12 cellular contexts compared by ENCODE assay signal in genomic region chr10:95408931-95409873, GRCh38.
DNase-seq lines count a peak whose midpoint lies in the region; ATAC-seq and TF ChIP-seq lines count a peak whose summit lies in the region.
"Had no signal": no experiment of that assay in that cellular context is flagged by ENCODE, and none has a peak within 500 bp of the region (broad histone marks: within the 10 kb centered on the region; RNA-seq: fewer than 3 reads in every experiment).

No MANE protein-coding gene starts in this region.

- WGBS in adrenal gland, 4 donors = 15 to 23% (median 19%) methylated on average over 3 of the region's 3 CpGs
- WGBS in hepatocyte (ENCODE audit: low lambda C conversion rate, missing lambda C conversion rate) = 48% methylated on average over 3 of the region's 3 CpGs
- 51% methylated on average over 3 of the region's 3 CpGs for WGBS in prostate gland

- no peak overlapping the region for H3K4me2 ChIP-seq in hepatocyte

- H3K36me3 ChIP-seq in ACC112 (ENCODE audit: insufficient read depth, low read length) (no peaks in the 10 kb centered on the region), adrenal gland (replicated peaks in 1 of 2) (no peaks in the 10 kb centered on the region), hepatocyte (replicated peaks; ENCODE audit: insufficient read depth, low read depth) (no peaks in the 10 kb centered on the region), prostate gland (no peaks in the 10 kb centered on the region), mucosa of descending colon (ENCODE audit: low read depth) (no peaks in the 10 kb centered on the region)

- H3K79me2 ChIP-seq in ACC112 (ENCODE audit: control insufficient read depth, insufficient read depth, low read length, unreplicated experiment) (no peaks in the 10 kb centered on the region), hepatocyte (no peaks in the 10 kb centered on the region)

- TF ChIP-seq POLR2A in adrenal gland (IDR thresholded peaks at IDR 0.05) (peak in 1 of 2 donors; percentile 53), prostate gland (IDR thresholded peaks at IDR 0.05) (no peak)

- H3K27ac ChIP-seq in ACC112 (ENCODE audit: low read depth, low read length) (peak overlapping the region; percentile 24), adrenal gland (peak overlapping the region; percentile 45 to 84 (median 62)), hepatocyte (peak overlapping the region; percentile 28), prostate gland (peak overlapping the region; percentile 22 to 61)

- H3K27me3 ChIP-seq in ACC112 (ENCODE audit: insufficient read depth, low read length) = peaks cover 52% of the 10 kb centered on the region
- no peaks in the 10 kb centered on the region for H3K27me3 ChIP-seq in adrenal gland
- no peaks in the 10 kb centered on the region for H3K27me3 ChIP-seq in hepatocyte
- no peaks in the 10 kb centered on the region for H3K27me3 ChIP-seq in prostate gland (replicated peaks; ENCODE audit: insufficient read depth)

- no peaks in the 10 kb centered on the region for H3K9me2 ChIP-seq in hepatocyte (replicated peaks; ENCODE audit: insufficient read depth)

- intact Hi-C loops in adrenal gland (cut with DNase I) = no loop called here
- intact Hi-C loops in prostate gland (cut with DNase I) = no loop called here
- intact Hi-C loops in mucosa of descending colon (cut with DNase I, micrococcal nuclease) = no loop called here

- TF ChIP-seq CTCF in adrenal gland (IDR thresholded peaks at IDR 0.05) = no peak
- TF ChIP-seq CTCF in hepatocyte (IDR thresholded peaks at IDR 0.05; ENCODE audit: poor library complexity) = no peak
- no peak for TF ChIP-seq CTCF in prostate gland (IDR thresholded peaks at IDR 0.05)
- no peak for TF ChIP-seq CTCF in mucosa of descending colon (IDR thresholded peaks at IDR 0.05)

- DNase-seq in adrenal gland (peak in 5 of 7 donors; percentile 46 to 67 (median 59)), hepatocyte (ENCODE audit: low spot score) (no peak), prostate gland (ENCODE audit: low spot score) (no peak), AML-193 (lab: John Stamatoyannopoulos, UW) (no peak), mucosa of descending colon (no peak)
- DNase-seq: activated CD8-positive, alpha-beta memory T cell treated with anti-CD3 and anti-CD28 coated beads for 24 hours; EL; immature natural killer cell; NCI-H2029 treated with DMSO at 0.1 percent for 48 hours had no signal

- no peaks in the 10 kb centered on the region for H4K20me1 ChIP-seq in hepatocyte (ENCODE audit: insufficient read depth, poor library complexity, severe bottlenecking)

- H3K4me1 ChIP-seq in ACC112 (ENCODE audit: control insufficient read depth, insufficient read depth, low read length, unreplicated experiment) = peaks cover 4% of the 10 kb centered on the region
- H3K4me1 ChIP-seq in adrenal gland (replicated peaks in 1 of 2) = peaks cover 29 to 47% of the 10 kb centered on the region in 2 donors
- no peaks in the 10 kb centered on the region for H3K4me1 ChIP-seq in hepatocyte (ENCODE audit: insufficient read depth)
- H3K4me1 ChIP-seq in prostate gland (replicated peaks) = no peaks in the 10 kb centered on the region
- H3K4me1 ChIP-seq in mucosa of descending colon (ENCODE audit: low read depth) = peaks cover 21% of the 10 kb centered on the region

- H2AFZ ChIP-seq in ACC112 (ENCODE audit: low read length, unreplicated experiment) (no peak overlapping the region), hepatocyte (no peak overlapping the region)

- ATAC-seq in HG02588 (IDR thresholded peaks at IDR 0.05; ENCODE audit: unreplicated experiment) (no peak), mucosa of descending colon (no peak), GM19463 (IDR thresholded peaks at IDR 0.05; ENCODE audit: unreplicated experiment) (no peak)

- H3K4me3 ChIP-seq in ACC112 (ENCODE audit: low read depth, low read length) (no peak overlapping the region), adrenal gland (no peak overlapping the region), hepatocyte (no peak overlapping the region), prostate gland (no peak overlapping the region), mucosa of descending colon (no peak overlapping the region)

- H3K9me3 ChIP-seq in adrenal gland (replicated peaks in 1 of 3) = no peaks in the 10 kb centered on the region
- H3K9me3 ChIP-seq in hepatocyte (ENCODE audit: low read depth) = no peaks in the 10 kb centered on the region
- no peaks in the 10 kb centered on the region for H3K9me3 ChIP-seq in prostate gland
- no peaks in the 10 kb centered on the region for H3K9me3 ChIP-seq in mucosa of descending colon

Comparison
In these comparisons a context has a peak if more than half of its experiments do, and no peak if none do; other contexts are left out.
1. DNase-seq: peak in adrenal gland (5 of 7); none in hepatocyte (single experiment), prostate gland (single experiment), AML-193 (0 of 2) and mucosa of descending colon (0 of 3).
2. Peak in every context shown above with its lines, with median percentiles within 50 percentile points of each other: H3K27ac ChIP-seq.